Comparison of ENCODE assay signal across 8 cellular contexts in the genomic region with DNA sequence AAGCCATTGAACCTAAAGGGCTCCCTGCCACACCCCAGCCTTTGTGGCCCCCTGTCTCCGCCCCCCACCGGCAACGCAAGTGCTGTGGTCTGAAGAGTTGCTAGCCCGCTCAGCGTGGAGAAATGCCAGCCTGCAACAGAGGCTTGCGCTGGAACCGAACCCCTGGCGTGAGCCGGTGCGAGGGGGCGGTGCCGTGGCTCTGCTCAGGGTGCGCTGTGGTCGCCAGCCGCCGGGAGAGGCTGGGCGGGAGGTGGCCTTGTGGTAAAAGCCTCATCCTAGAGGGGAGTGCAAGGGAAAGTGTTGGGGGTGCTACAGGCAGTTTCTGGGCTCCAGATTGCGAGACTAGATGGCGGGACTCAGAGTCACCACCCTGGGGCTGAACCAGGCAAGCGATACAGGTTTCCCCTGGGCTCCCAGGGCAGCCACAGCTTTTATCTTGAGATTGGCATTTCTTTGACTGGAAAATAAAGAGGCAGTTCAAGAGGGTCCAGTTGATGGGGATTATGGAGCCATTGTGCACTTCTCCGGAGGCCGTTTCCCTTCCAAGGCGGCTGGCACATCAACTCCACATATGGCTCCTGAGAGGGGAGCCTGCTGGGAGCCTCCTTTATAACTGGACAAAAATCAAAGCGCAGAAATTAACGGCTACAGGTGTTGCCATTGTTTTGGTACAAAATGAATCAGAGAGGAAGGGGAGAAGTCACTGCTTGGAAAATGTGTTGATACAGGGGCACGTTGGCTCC. TPM values are rescaled to one million over a fixed set of nuclear protein-coding genes. Genes with fewer than 3 reads are reported as not detected.
A peak's percentile ranks its signal among the peaks of the same experiment; 100 is the strongest.
DNase-seq lines count a peak whose midpoint lies in the region; ATAC-seq and TF ChIP-seq lines count a peak whose summit lies in the region.

No MANE protein-coding gene starts in this region.

- H3K4me3 ChIP-seq in GM12865 (ENCODE audit: low read depth, low read length), result peak overlapping the region; percentile 80

- peaks cover 2% of the 10 kb centered on the region for H3K36me3 Mint-ChIP-seq in activated naive CD4-positive, alpha-beta T cell treated with anti-CD3 and anti-CD28 coated beads for 36 hours (ENCODE audit: low read depth)

- H3K9me3 Mint-ChIP-seq in activated naive CD4-positive, alpha-beta T cell treated with anti-CD3 and anti-CD28 coated beads for 36 hours, result no peaks in the 10 kb centered on the region

- intact Hi-C loops in activated naive CD4-positive, alpha-beta T cell treated with anti-CD3 and anti-CD28 coated beads for 36 hours (cut with micrococcal nuclease), result loop anchor here (1.0 kb wide), 1 partner anchor 58 kb away; no protein-coding TSS in a partner anchor

- peaks cover 23% of the 10 kb centered on the region for H3K4me1 Mint-ChIP-seq in activated naive CD4-positive, alpha-beta T cell treated with anti-CD3 and anti-CD28 coated beads for 36 hours (ENCODE audit: low read depth)

- DNase-seq in GM12865 (ENCODE audit: low read depth) (peak; percentile 61), NCI-H2227 treated with DMSO at 0.1 percent for 48 hours (lab: John Stamatoyannopoulos, UW) (peak; percentile 44), islet precursor cell (peak; percentile 66), NCI-H1048 (lab: John Stamatoyannopoulos, UW) (no peak)
- peak; percentile 48 for DNase-seq in activated naive CD4-positive, alpha-beta T cell treated with anti-CD3 and anti-CD28 coated beads for 36 hours
- DNase-seq in stimulated activated CD8-positive, alpha-beta memory T cell treated with anti-CD3 and anti-CD28 coated beads, Interleukin-4, amount 100 ng/mL, for 24 hours (ENCODE audit: low read depth), result peak; percentile 31

- TF ChIP-seq CTCF in GM12865 (IDR thresholded peaks at IDR 0.05; ENCODE audit: insufficient read depth, low read depth, low read length, missing control alignments), result peak; percentile 10

- H3K27me3 Mint-ChIP-seq in activated naive CD4-positive, alpha-beta T cell treated with anti-CD3 and anti-CD28 coated beads for 36 hours (ENCODE audit: low read depth), result peaks cover 9% of the 10 kb centered on the region

- no peak for ATAC-seq in GM21528 (IDR thresholded peaks at IDR 0.05; ENCODE audit: low FRiP score, unreplicated experiment)
- ATAC-seq in GM18909 (IDR thresholded peaks at IDR 0.05; ENCODE audit: poor library complexity, unreplicated experiment), result no peak

- CTCF ChIA-PET in activated naive CD4-positive, alpha-beta T cell treated with anti-CD3 and anti-CD28 coated beads for 36 hours (lab: Charles Lee), result interaction anchor here (1.2 to 2.1 kb wide), 5 partner anchors 16 to 301 kb away, joined by 3 to 6 read pairs (median 4); no protein-coding TSS in a partner anchor

- H3K4me3 Mint-ChIP-seq in activated naive CD4-positive, alpha-beta T cell treated with anti-CD3 and anti-CD28 coated beads for 36 hours, result peak overlapping the region; percentile 80

- no peak overlapping the region for H3K27ac Mint-ChIP-seq in activated naive CD4-positive, alpha-beta T cell treated with anti-CD3 and anti-CD28 coated beads for 36 hours

RNA-seq across cellular contexts. Expression of gene PLXNC1, which starts 2.3 kb away (rescaled TPM):
- total RNA-seq in activated naive CD4-positive, alpha-beta T cell treated with anti-CD3 and anti-CD28 coated beads for 36 hours, result 1 to 10 TPM; 3.6 to 4.0 TPM
